In genomic region chr2:130915149-130915548, GRCh38 we compare ENCODE assay signal across 24 cellular contexts.
A peak's percentile ranks its signal among the peaks of the same experiment; 100 is the strongest.
DNase-seq lines count a peak whose midpoint lies in the region; ATAC-seq, FAIRE-seq and TF ChIP-seq lines count a peak whose summit lies in the region.
"Had no signal": no experiment of that assay in that cellular context is flagged by ENCODE, and none has a peak within 500 bp of the region (broad histone marks: within the 10 kb centered on the region; RNA-seq: fewer than 3 reads in every experiment).

No MANE protein-coding gene starts in this region.

- intact Hi-C loops in mucosa of descending colon (cut with DNase I, micrococcal nuclease) = no loop called here

- peak; percentile 43 for DNase-seq in Karpas-422
- DNase-seq in epithelial cell of esophagus (ENCODE audit: low read depth) = peak; percentile 90
- peak; percentile 71 for DNase-seq in keratinocyte (ENCODE audit: low read depth, low spot score)
- no peak for DNase-seq in mucosa of descending colon
- no peak for DNase-seq in NCI-H2196 (lab: John Stamatoyannopoulos, UW; ENCODE audit: unreplicated experiment)
- no peak for DNase-seq in SJCRH30
- DNase-seq in HuH-7 (ENCODE audit: low spot score) = no peak
- DNase-seq: CD8-positive, alpha-beta memory T cell; DMS 273 treated with DMSO at 0.1 percent for 48 hours; DMS79; EL; GDM1; GM23248; HFFc6; KBM-7; MM.1S; NCI-H1694; NCI-H2029 treated with DMSO at 0.1 percent for 48 hours; NCI-H2227 treated with DMSO at 0.1 percent for 48 hours; NCI-H69; RPMI8226; SHP77 had no signal

- H3K4me2 ChIP-seq in Karpas-422 (ENCODE audit: low read depth, low read length, poor library complexity, severe bottlenecking) (no peak overlapping the region), keratinocyte (ENCODE audit: control insufficient read depth, extremely low read depth, insufficient read depth, low read depth, low read length) (peak overlapping the region; percentile 74)

- no peak for TF ChIP-seq CTCF in epithelial cell of esophagus (IDR thresholded peaks at IDR 0.05; ENCODE audit: insufficient read depth, low read depth, low read length, missing control alignments)
- no peak for TF ChIP-seq CTCF in keratinocyte (optimal IDR thresholded peaks at IDR 0.05 in 1 of 3, IDR thresholded peaks at IDR 0.05 in 1 of 3, conservative IDR thresholded peaks at IDR 0.05 in 1 of 3; ENCODE audit: extremely low read depth in 1 of 3, insufficient read depth in 2 of 3, low read length in 3 of 3)
- TF ChIP-seq CTCF in mucosa of descending colon (IDR thresholded peaks at IDR 0.05) = no peak

- H4K20me1 ChIP-seq in Karpas-422 (ENCODE audit: insufficient read depth, low read depth, low read length) (no peaks in the 10 kb centered on the region), keratinocyte (ENCODE audit: control insufficient read depth, extremely low read depth, insufficient read depth, low read length) (no peaks in the 10 kb centered on the region)

- FAIRE-seq in keratinocyte (lab: Jason Lieb, UNC) = peak; percentile 100
- FAIRE-seq: GM12878, HTR-8/SVneo had no signal

- H3K4me3 ChIP-seq in Karpas-422 (ENCODE audit: low read length) (no peak overlapping the region), epithelial cell of esophagus (ENCODE audit: low read length) (no peak overlapping the region), keratinocyte (ENCODE audit: control insufficient read depth in 2 of 3, extremely low read depth in 1 of 3, insufficient read depth in 2 of 3, low read depth in 1 of 3, low read length in 3 of 3) (peak overlapping the region in 1 of 3 experiments; percentile 1), mucosa of descending colon (no peak overlapping the region), SJCRH30 (no peak overlapping the region)
- H3K4me3 ChIP-seq: GM12878, GM23248 had no signal

- no peak for ATAC-seq in mucosa of descending colon
- ATAC-seq: GM12878 had no signal

- H3K4me1 ChIP-seq in Karpas-422 (ENCODE audit: low read length) (no peaks in the 10 kb centered on the region), keratinocyte (ENCODE audit: control insufficient read depth, extremely low read depth, insufficient read depth, low read length) (peaks cover 62% of the 10 kb centered on the region), mucosa of descending colon (ENCODE audit: low read depth) (no peaks in the 10 kb centered on the region), SJCRH30 (no peaks in the 10 kb centered on the region)

- H3K9me1 ChIP-seq in keratinocyte (ENCODE audit: control insufficient read depth, extremely low read depth, insufficient read depth, low read length) = no peaks in the 10 kb centered on the region

- H3K9ac ChIP-seq in Karpas-422 (ENCODE audit: low read length) (no peak overlapping the region), keratinocyte (ENCODE audit: control insufficient read depth, extremely low read depth, insufficient read depth, low read length) (peak overlapping the region; percentile 60)
- H3K9ac ChIP-seq: GM23248 had no signal

- H3K36me3 ChIP-seq in Karpas-422 (ENCODE audit: insufficient read depth, low read length) = no peaks in the 10 kb centered on the region
- H3K36me3 ChIP-seq in keratinocyte (ENCODE audit: control insufficient read depth in 2 of 2, extremely low read depth in 1 of 2, insufficient read depth in 2 of 2, low read length in 2 of 2) = peaks cover 7 to 10% of the 10 kb centered on the region in 2 experiments
- no peaks in the 10 kb centered on the region for H3K36me3 ChIP-seq in mucosa of descending colon (ENCODE audit: low read depth)
- H3K36me3 ChIP-seq in SJCRH30 = no peaks in the 10 kb centered on the region

- H3K27ac ChIP-seq in Karpas-422 (ENCODE audit: low read length) = no peak overlapping the region
- peak overlapping the region; percentile 80 for H3K27ac ChIP-seq in keratinocyte (ENCODE audit: control insufficient read depth, insufficient read depth, low read length)
- H3K27ac ChIP-seq in SJCRH30 = no peak overlapping the region
- H3K27ac ChIP-seq: GM23248 had no signal

- no peak overlapping the region for H2AFZ ChIP-seq in Karpas-422 (ENCODE audit: low read length)
- H2AFZ ChIP-seq in keratinocyte (ENCODE audit: control insufficient read depth, low read length) = no peak overlapping the region
- H2AFZ ChIP-seq: GM23248 had no signal

- no peaks in the 10 kb centered on the region for H3K79me2 ChIP-seq in Karpas-422 (ENCODE audit: low read length)
- peaks cover 5% of the 10 kb centered on the region for H3K79me2 ChIP-seq in keratinocyte (ENCODE audit: control insufficient read depth, insufficient read depth, low read length)

- dilution Hi-C loops in keratinocyte (cut with MboI; ENCODE audit: extremely low pct_ligation_motif_present, low sequenced_read_pairs) = no loop called here

- H3K9me3 ChIP-seq in Karpas-422 (ENCODE audit: low read length) (no peaks in the 10 kb centered on the region), keratinocyte (ENCODE audit: control insufficient read depth, low read depth, low read length) (no peaks in the 10 kb centered on the region), mucosa of descending colon (no peaks in the 10 kb centered on the region), SJCRH30 (replicated peaks) (no peaks in the 10 kb centered on the region)

- H3K9me2 ChIP-seq in Karpas-422 (replicated peaks; ENCODE audit: insufficient read depth, low read length) = no peaks in the 10 kb centered on the region

- H3K27me3 ChIP-seq in Karpas-422 (ENCODE audit: low read length) (no peaks in the 10 kb centered on the region), keratinocyte (ENCODE audit: control insufficient read depth, extremely low read depth, insufficient read depth, low read length) (no peaks in the 10 kb centered on the region), SJCRH30 (peaks cover 3% of the 10 kb centered on the region)

Comparison
In these comparisons a context has a peak if more than half of its experiments do, and no peak if none do; other contexts are left out.
1. DNase-seq: peak in Karpas-422 (single experiment), epithelial cell of esophagus (single experiment) and keratinocyte (single experiment); none in mucosa of descending colon (0 of 3), NCI-H2196 (single experiment), SJCRH30 (0 of 2) and HuH-7 (single experiment).